11 cellular contexts compared by ENCODE assay signal in the genomic region with DNA sequence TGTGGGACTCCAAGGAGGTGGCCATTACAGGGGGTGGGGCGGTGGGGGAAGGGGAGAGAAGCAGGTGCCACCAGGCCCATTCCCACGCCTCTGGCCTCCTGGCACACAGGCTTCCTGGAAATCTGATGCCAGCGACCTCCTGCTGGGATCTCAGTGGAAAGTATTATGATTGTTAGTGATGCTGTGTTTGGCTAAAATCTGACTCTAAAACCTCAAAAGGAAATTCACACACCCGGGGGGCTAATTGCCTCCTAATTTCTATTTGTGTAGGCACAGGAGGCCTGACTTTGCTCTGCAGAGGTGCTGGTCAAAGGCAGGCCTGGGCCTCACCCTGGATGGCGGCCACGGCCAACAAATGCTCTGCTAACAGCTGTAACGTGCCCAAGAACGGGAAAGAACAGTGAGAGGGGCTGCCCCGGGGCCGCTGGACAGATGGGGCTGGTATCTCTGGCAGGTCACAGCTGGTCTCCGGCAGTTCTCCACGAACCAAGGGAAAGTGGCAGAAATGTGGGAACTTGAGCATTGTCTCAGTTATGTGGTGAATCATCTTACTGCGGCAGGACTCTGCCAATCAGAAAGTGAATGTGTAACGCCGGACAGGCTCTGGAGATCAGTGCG. TPM values are rescaled to one million over a fixed set of nuclear protein-coding genes. Genes with fewer than 3 reads are reported as not detected.
DNase-seq lines count a peak whose midpoint lies in the region; ATAC-seq and TF ChIP-seq lines count a peak whose summit lies in the region.
"Had no signal": no experiment of that assay in that cellular context is flagged by ENCODE, and none has a peak within 500 bp of the region (broad histone marks: within the 10 kb centered on the region; RNA-seq: fewer than 3 reads in every experiment).

No MANE protein-coding gene starts in this region.

- DNase-seq in COLO668 (lab: John Stamatoyannopoulos, UW; ENCODE audit: unreplicated experiment) (peak; percentile 95), NCI-H1092 (lab: John Stamatoyannopoulos, UW) (peak; percentile 74), SW480 (ENCODE audit: low spot score) (peak; percentile 73), iPS-NIHi11 (ENCODE audit: low spot score) (peak; percentile 53), omental fat pad (ENCODE audit: low spot score) (no peak)
- DNase-seq in activated naive CD4-positive, alpha-beta T cell treated with Interleukin-2 at 50 U/mL for 16 hours, result no peak
- DNase-seq: activated T-cell treated with anti-CD3 and anti-CD28 coated beads, Interleukin-2, amount 50 U/mL, for 72 hours; kidney; stimulated activated CD4-positive, alpha-beta T cell treated with anti-CD3 and anti-CD28 coated beads, Interleukin-4, amount 100 ng/mL, for 24 hours had no signal

- TF ChIP-seq CTCF in omental fat pad (IDR thresholded peaks at IDR 0.05), result no peak

- ATAC-seq in HG03025 (IDR thresholded peaks at IDR 0.05; ENCODE audit: low FRiP score, unreplicated experiment) (no peak), omental fat pad (ENCODE audit: low FRiP score) (no peak), GM21360 (IDR thresholded peaks at IDR 0.05; ENCODE audit: unreplicated experiment) (no peak)
- ATAC-seq: activated T-cell treated with anti-CD3 and anti-CD28 coated beads, Interleukin-2, amount 50 U/mL, for 72 hours had no signal

RNA-seq across cellular contexts. Expression of a gene that starts 14.3 kb away (rescaled TPM):
- total RNA-seq in omental fat pad, result not detected
- total RNA-seq: activated T-cell treated with anti-CD3 and anti-CD28 coated beads, Interleukin-2, amount 50 U/mL, for 72 hours; kidney had no signal

RNA-seq across cellular contexts. Expression of a gene that starts 35.0 kb away (rescaled TPM):
- 1 to 10 TPM in 1 of 4 donors, under 1 TPM in 3; 0.36 to 2.4 (median 0.56) TPM for total RNA-seq in omental fat pad

RNA-seq across cellular contexts. Expression of a gene that starts 55.7 kb away (rescaled TPM):
- not detected for total RNA-seq in omental fat pad
- total RNA-seq: kidney had no signal

Comparison
In these comparisons a context has a peak if more than half of its experiments do, and no peak if none do; other contexts are left out.
1. DNase-seq: peak in COLO668 (single experiment), NCI-H1092 (single experiment), SW480 (single experiment) and iPS-NIHi11 (single experiment); none in activated naive CD4-positive, alpha-beta T cell treated with Interleukin-2 at 50 U/mL for 16 hours (single experiment) and omental fat pad (single experiment).